Comparison of ENCODE assay signal across 2 cellular contexts in genomic region chr16:88651989-88652762, GRCh38.
A peak's percentile ranks its signal among the peaks of the same experiment; 100 is the strongest.
TF ChIP-seq lines count a peak whose summit lies in the region.

No MANE protein-coding gene starts in this region.

TF ChIP-seq in HEK293, 187 proteins besides CTCF, POLR2A, EP300 and RAD21:
- TF ChIP-seq ZFHX2 (tag by site-specific recombination; conservative IDR thresholded peaks at IDR 0.05) (peak; percentile 16; the same call in 1 of the 2 replicates), ZNF248 (tag by site-specific recombination; IDR thresholded peaks at IDR 0.05) (no peak), EGR2 (tag by site-specific recombination; IDR thresholded peaks at IDR 0.05; ENCODE audit: low read depth) (peak; percentile 59; the same call in 1 of the 2 replicates)

TF ChIP-seq in K562, 482 proteins besides CTCF, POLR2A, EP300 and RAD21:
- TF ChIP-seq FOXM1 (IDR thresholded peaks at IDR 0.05; ENCODE audit: low read depth): no peak
- TF ChIP-seq FOXM1 (CRISPR knock-in tag; IDR thresholded peaks at IDR 0.05; ENCODE audit: low read depth): 0 out of 2 replicates have a peak, but pooled peaks have one; percentile 54
- peak; percentile 34 for TF ChIP-seq PCBP1 (IDR thresholded peaks at IDR 0.05; ENCODE audit: low read depth, low read length, poor library complexity, severe bottlenecking)
- TF ChIP-seq MBD2 (IDR thresholded peaks at IDR 0.05; ENCODE audit: borderline replicate concordance, low read depth): 0 out of 2 replicates have a peak, but pooled peaks have one; percentile 15
- no peak for TF ChIP-seq NFATC3 (IDR thresholded peaks at IDR 0.05)
- 0 out of 2 replicates have a peak, but pooled peaks have one; percentile 51 for TF ChIP-seq CBFB (CRISPR knock-in tag; IDR thresholded peaks at IDR 0.05)
- TF ChIP-seq PHF21A (IDR thresholded peaks at IDR 0.05; ENCODE audit: borderline replicate concordance, low read depth): no peak
- TF ChIP-seq ZNF143 (CRISPR knock-in tag; IDR thresholded peaks at IDR 0.05): 0 out of 2 replicates have a peak, but pooled peaks have one; percentile 28
- no peak for TF ChIP-seq TEAD4 (IDR thresholded peaks at IDR 0.05; ENCODE audit: low read length)
- TF ChIP-seq TEAD4 (CRISPR knock-in tag; IDR thresholded peaks at IDR 0.05; ENCODE audit: borderline replicate concordance): 0 out of 2 replicates have a peak, but pooled peaks have one; percentile 15
- peak; percentile 11 for TF ChIP-seq KDM5B (IDR thresholded peaks at IDR 0.05; ENCODE audit: insufficient replicate concordance, low read depth, low read length)
TF ChIP-seq in K562: peak in this region for 7.
